In genomic region chr7:99997545-99998137, GRCh38 we compare ENCODE assay signal across 9 cellular contexts. TPM values are rescaled to one million over a fixed set of nuclear protein-coding genes. Genes with fewer than 3 reads are reported as not detected.
DNase-seq lines count a peak whose midpoint lies in the region; ATAC-seq, FAIRE-seq and TF ChIP-seq lines count a peak whose summit lies in the region.
"Had no signal": no experiment of that assay in that cellular context is flagged by ENCODE, and none has a peak within 500 bp of the region (broad histone marks: within the 10 kb centered on the region; RNA-seq: fewer than 3 reads in every experiment).

No MANE protein-coding gene starts in this region.

- H3K36me3 ChIP-seq in IMR-90 (ENCODE audit: control insufficient read depth, insufficient read depth, low read length), result no peaks in the 10 kb centered on the region
- no peaks in the 10 kb centered on the region for H3K36me3 ChIP-seq in H1 (ENCODE audit: control insufficient read depth in 2 of 4, insufficient read depth in 4 of 4, low read length in 3 of 4)
- no peaks in the 10 kb centered on the region for H3K36me3 ChIP-seq in muscle layer of duodenum (ENCODE audit: control insufficient read depth in 1 of 2, insufficient read depth in 2 of 2, low read length in 2 of 2)

- CTCF ChIA-PET in IMR-90 (lab: Yijun Ruan, JAX), result no interaction called here
- CTCF ChIA-PET in H1 (lab: Charles Lee; ENCODE audit: partially characterized antibody), result interaction anchor here (0.7 to 9.3 kb wide), 9 partner anchors 8 to 472 kb away, joined by 3 to 99 read pairs (median 3); partner anchors contain the start of gene ZKSCAN1

- POLR2A ChIA-PET in IMR-90 (lab: Charles Lee; ENCODE audit: unreplicated experiment) (no interaction called here), H1 (lab: Charles Lee; ENCODE audit: partially characterized antibody) (interaction anchor here (0.7 to 3.7 kb wide), 11 partner anchors 17 to 91 kb away, joined by 3 to 47 read pairs (median 3); partner anchors contain the start of genes COPS6 and ZKSCAN1)

- peak overlapping the region; percentile 51 for H4K91ac ChIP-seq in IMR-90 (ENCODE audit: insufficient read depth, low read depth, low read length)
- H4K91ac ChIP-seq in H1 (replicated peaks; ENCODE audit: insufficient read length, low read length), result peak overlapping the region; percentile 60

- no peak overlapping the region for H2BK12ac ChIP-seq in H1 (ENCODE audit: low read depth, low read length)

- H3K14ac ChIP-seq in IMR-90 (replicated peaks; ENCODE audit: low read depth, low read length) (peak overlapping the region; percentile 76; the same call in 1 of the 2 replicates), H1 (ENCODE audit: insufficient read length) (no peak overlapping the region)

- in situ Hi-C loops in IMR-90 (cut with MboI; ENCODE audit: low sequenced_read_pairs) (loop anchor here (25.0 kb wide), 1 partner anchor 1290 kb away; no protein-coding TSS in a partner anchor), ACHN (cut with HindIII; ENCODE audit: low pct_ligation_motif_present, low pct_unique_long_range_greater_than_20kb, low sequenced_read_pairs) (loop anchor here (10.0 kb wide), 1 partner anchor 73 kb away; the partner anchor contains the start of gene GJC3)

- H2AFZ ChIP-seq in IMR-90 (replicated peaks; ENCODE audit: low read length, poor library complexity), result peak overlapping the region; percentile 95
- H2AFZ ChIP-seq in H1 (ENCODE audit: low read length), result peak overlapping the region; percentile 96

- H3K9ac ChIP-seq in IMR-90 (ENCODE audit: low read depth, low read length) (peak overlapping the region; percentile 49; the same call in 1 of the 2 replicates), H1 (replicated peaks in 1 of 4; ENCODE audit: extremely low read depth in 1 of 4, low read depth in 3 of 4, low read length in 3 of 4) (peak overlapping the region; percentile 64 to 80 (median 75))

- H3K4ac ChIP-seq in IMR-90 (ENCODE audit: low read depth, low read length) (peak overlapping the region; percentile 69), H1 (replicated peaks; ENCODE audit: insufficient read length, low read depth, low read length) (no peak overlapping the region)

- FAIRE-seq in H1 (lab: Jason Lieb, UNC), result no peak

- H3K9me1 ChIP-seq in IMR-90 (ENCODE audit: insufficient read depth, low read length), result no peaks in the 10 kb centered on the region

- intact Hi-C loops in IMR-90 (cut with micrococcal nuclease), result no loop called here

- no peak for TF ChIP-seq EP300 in H1 (IDR thresholded peaks at IDR 0.05; ENCODE audit: borderline replicate concordance in 1 of 2, low read depth in 2 of 2, low read length in 2 of 2)

- peaks cover 5% of the 10 kb centered on the region for H3K27me3 ChIP-seq in IMR-90 (ENCODE audit: control insufficient read depth, insufficient read depth, low read length)
- H3K27me3 ChIP-seq in H1 (replicated peaks in 1 of 4; ENCODE audit: control insufficient read depth in 3 of 4, extremely low read depth in 1 of 4, insufficient read depth in 3 of 4, low read length in 3 of 4), result no peaks in the 10 kb centered on the region; a peak in 2 of 7 replicates
- H3K27me3 ChIP-seq in muscle layer of duodenum (ENCODE audit: low read depth, low read length), result no peaks in the 10 kb centered on the region

- H2AK9ac ChIP-seq in IMR-90 (replicated peaks; ENCODE audit: low read depth, low read length, poor library complexity), result peak overlapping the region; percentile 65

- TF ChIP-seq POLR2A in IMR-90 (IDR thresholded peaks at IDR 0.05; ENCODE audit: low read depth, low read length) (no peak), H1 (IDR thresholded peaks at IDR 0.05; ENCODE audit: control extremely low read depth in 1 of 2, low read depth in 2 of 2, low read length in 2 of 2) (peak; percentile 76 to 87)

- H3K56ac ChIP-seq in IMR-90 (ENCODE audit: extremely low read depth, insufficient read depth, low read length), result 0 out of 2 replicates have a peak overlapping the region, but pooled peaks have one; percentile 5
- H3K56ac ChIP-seq in H1 (replicated peaks; ENCODE audit: insufficient read length, low read depth, low read length), result no peak overlapping the region

- DNase-seq in DMS153 treated with DMSO at 0.1 percent for 48 hours (lab: John Stamatoyannopoulos, UW; ENCODE audit: unreplicated experiment) (peak; percentile 27), IMR-90 (no peak), H1 (ENCODE audit: low read depth in 1 of 2, low spot score in 2 of 2) (peak in 1 of 2 experiments; percentile 82), ACHN (no peak)
- DNase-seq in activated CD8-positive, alpha-beta memory T cell treated with anti-CD3 and anti-CD28 coated beads for 4 hours (ENCODE audit: low read depth in 2 of 2), result peak; percentile 32 to 41
- DNase-seq in stimulated activated naive CD4-positive, alpha-beta T cell treated with Interleukin-2 at 50 U/mL for 16 hours (lab: John Stamatoyannopoulos, UW), result peak; percentile 56

- no peaks in the 10 kb centered on the region for H3K79me1 ChIP-seq in IMR-90 (ENCODE audit: low read depth in 1 of 2, low read length in 2 of 2)
- no peaks in the 10 kb centered on the region for H3K79me1 ChIP-seq in H1 (ENCODE audit: low read depth, low read length)

- dilution Hi-C loops in IMR-90 (cut with HindIII; ENCODE audit: low sequenced_read_pairs, unreplicated experiment), result no loop called here

- H3K9me3 ChIP-seq in IMR-90 (ENCODE audit: control insufficient read depth, insufficient read depth, low read length), result no peaks in the 10 kb centered on the region
- H3K9me3 ChIP-seq in H1 (ENCODE audit: insufficient read depth in 2 of 2, low read depth in 1 of 2, low read length in 1 of 2), result no peaks in the 10 kb centered on the region
- H3K9me3 ChIP-seq in muscle layer of duodenum (ENCODE audit: control insufficient read depth in 1 of 2, low read length in 2 of 2), result no peaks in the 10 kb centered on the region

- H3K79me2 ChIP-seq in H1 (ENCODE audit: control insufficient read depth in 1 of 2, insufficient read depth in 2 of 2, low read length in 2 of 2), result no peaks in the 10 kb centered on the region

- H3K4me3 ChIP-seq in IMR-90 (ENCODE audit: insufficient read depth, low read depth, low read length), result peak overlapping the region; percentile 39; the same call in 1 of the 2 replicates
- H3K4me3 ChIP-seq in H1 (ENCODE audit: extremely low read depth in 1 of 4, insufficient read depth in 2 of 4, low read depth in 3 of 4, low read length in 4 of 4), result peak overlapping the region; percentile 52 to 79 (median 60)
- H3K4me3 ChIP-seq in muscle layer of duodenum (ENCODE audit: low read depth in 1 of 2, low read length in 2 of 2), result peak overlapping the region; percentile 58 to 66

- H3K4me2 ChIP-seq in IMR-90 (ENCODE audit: low read depth, low read length), result peak overlapping the region; percentile 68
- H3K4me2 ChIP-seq in H1 (ENCODE audit: insufficient read depth in 1 of 2, low read depth in 2 of 2, low read length in 2 of 2), result peak overlapping the region; percentile 79 to 88

- no peak overlapping the region for H2BK5ac ChIP-seq in IMR-90 (ENCODE audit: low read depth, low read length, poor library complexity, severe bottlenecking)
- peak overlapping the region; percentile 66; the same call in 1 of the 2 replicates for H2BK5ac ChIP-seq in H1 (ENCODE audit: low read depth, low read length)

- no peak overlapping the region for H2AK5ac ChIP-seq in IMR-90 (ENCODE audit: low read depth, low read length)
- H2AK5ac ChIP-seq in H1 (ENCODE audit: low read depth, low read length), result no peak overlapping the region

- H3K18ac ChIP-seq in IMR-90 (ENCODE audit: low read depth, low read length), result no peak overlapping the region; the same call in 1 of the 2 replicates
- peak overlapping the region; percentile 64 for H3K18ac ChIP-seq in H1 (ENCODE audit: extremely low read depth, low read length)

- H4K8ac ChIP-seq in IMR-90 (ENCODE audit: low read depth in 2 of 2, low read length in 2 of 2), result peak overlapping the region; percentile 80 to 96
- H4K8ac ChIP-seq in H1 (ENCODE audit: extremely low read depth, insufficient read depth, low read length), result peak overlapping the region; percentile 91; the same call in 1 of the 2 replicates

- H4K5ac ChIP-seq in IMR-90 (ENCODE audit: low read depth, low read length) (peak overlapping the region; percentile 96), H1 (ENCODE audit: insufficient read length, low read depth, low read length) (peak overlapping the region; percentile 53)

- TF ChIP-seq CTCF in IMR-90 (conservative IDR thresholded peaks at IDR 0.05; ENCODE audit: low read depth, low read length), result no peak
- peak in 2 of 3 experiments; percentile 16 to 24; a peak in 3 of 4 replicates for TF ChIP-seq CTCF in H1 (IDR thresholded peaks at IDR 0.05; ENCODE audit: control extremely low read depth in 1 of 3, insufficient read depth in 1 of 3, low read depth in 1 of 3, low read length in 3 of 3)

- peak; percentile 46 for ATAC-seq in IMR-90 (ENCODE audit: low read depth)
- ATAC-seq in HG03097 (IDR thresholded peaks at IDR 0.05; ENCODE audit: low FRiP score, unreplicated experiment), result no peak

- peaks cover 2% of the 10 kb centered on the region; the same call in 1 of the 2 replicates for H3K23me2 ChIP-seq in H1 (ENCODE audit: low read depth, low read length)

- H2BK20ac ChIP-seq in IMR-90 (ENCODE audit: low read depth, low read length), result no peak overlapping the region
- no peak overlapping the region for H2BK20ac ChIP-seq in H1 (ENCODE audit: low read length)

- H4K20me1 ChIP-seq in IMR-90 (ENCODE audit: insufficient read depth, low read length) (no peaks in the 10 kb centered on the region), H1 (replicated peaks in 1 of 2; ENCODE audit: control insufficient read depth in 1 of 2, insufficient read depth in 2 of 2, low read length in 2 of 2) (no peaks in the 10 kb centered on the region)

- peak overlapping the region; percentile 49 for H2BK120ac ChIP-seq in IMR-90 (ENCODE audit: low read depth, low read length)
- no peak overlapping the region for H2BK120ac ChIP-seq in H1 (replicated peaks; ENCODE audit: low read depth, low read length)

- no peak overlapping the region for H3K27ac ChIP-seq in IMR-90 (ENCODE audit: insufficient read depth, low read length)
- peak overlapping the region; percentile 61 for H3K27ac ChIP-seq in H1 (ENCODE audit: low read depth, low read length)
- H3K27ac ChIP-seq in muscle layer of duodenum (ENCODE audit: low read length), result peak overlapping the region; percentile 51

- TF ChIP-seq RAD21 in IMR-90 (IDR thresholded peaks at IDR 0.05; ENCODE audit: low read length), result no peak
- TF ChIP-seq RAD21 in H1 (IDR thresholded peaks at IDR 0.05 in 1 of 2, conservative IDR thresholded peaks at IDR 0.05 in 1 of 2; ENCODE audit: low read depth in 2 of 2, low read length in 2 of 2), result no peak

- BruUV-seq in IMR-90 (replicated peaks; lab: Mats Ljungman, UMichigan), result no TSS peak

- H3K23ac ChIP-seq in IMR-90 (ENCODE audit: low read depth, low read length) (0 out of 2 replicates have a peak overlapping the region, but pooled peaks have one; percentile 33), H1 (ENCODE audit: insufficient read length) (no peak overlapping the region)

- peaks cover 1% of the 10 kb centered on the region; the same call in 1 of the 2 replicates for H3K4me1 ChIP-seq in IMR-90 (ENCODE audit: control insufficient read depth, insufficient read depth, low read length)
- H3K4me1 ChIP-seq in H1 (replicated peaks in 1 of 4; ENCODE audit: control insufficient read depth in 3 of 4, insufficient read depth in 4 of 4, low read length in 3 of 4), result peaks cover 0 to 4% (median 1%) of the 10 kb centered on the region in 4 experiments; a peak in 2 of 7 replicates
- peaks cover 3 to 7% of the 10 kb centered on the region in 2 donors for H3K4me1 ChIP-seq in muscle layer of duodenum (ENCODE audit: control insufficient read depth in 1 of 2, insufficient read depth in 2 of 2, low read length in 2 of 2)

- no peak overlapping the region; the same call in 2 of the 3 replicates for H2BK15ac ChIP-seq in IMR-90 (ENCODE audit: low read depth, low read length)
- H2BK15ac ChIP-seq in H1 (ENCODE audit: low read length), result 0 out of 2 replicates have a peak overlapping the region, but pooled peaks have one; percentile 5

- WGBS in IMR-90 (ENCODE audit: extremely low coverage in 2 of 2, insufficient read length in 1 of 2), 2 experiments, result 5% methylated on average over 16 of the region's 35 CpGs; no CpG with 5 or more reads in 1 of the 2 experiments
- WGBS in H1 (ENCODE audit: extremely low coverage in 1 of 2, insufficient coverage in 1 of 2, insufficient read length in 1 of 2, insufficient replicate concordance in 2 of 2, low coverage in 1 of 2, low lambda C conversion rate in 2 of 2, missing lambda C conversion rate in 1 of 2), 2 experiments, result 15% methylated on average over 35 of the region's 35 CpGs; no CpG with 5 or more reads in 1 of the 2 experiments

RNA-seq across cellular contexts. Expression of gene ZKSCAN1, which starts 17.8 kb away (rescaled TPM):
- total RNA-seq in IMR-90 (2012; rRNA removed), result 30.3 and 40.7 TPM in 2 replicates
- polyA plus RNA-seq in IMR-90 (2012; rRNA removed) (10.8 and 13.7 TPM in 2 replicates), H1 (2011; rRNA removed) (8.2 and 9.3 TPM in 2 replicates)
- 5.6 and 5.9 TPM in 2 replicates for polyA plus RNA-seq in IMR-90 (2012; cell fraction: cytosol; rRNA removed)
- polyA plus RNA-seq in IMR-90 (2012; cell fraction: nucleus; rRNA removed; ENCODE audit: low replicate concordance), result 8.8 and 23.6 TPM in 2 replicates
- total RNA-seq in H1 (2021; fragmentation: NEBNext Ultra II Directional; extraction: Animal tissue kit (Norgen Biotek cat#: 25700)), result 37.7 and 40.6 TPM in 2 replicates
- 16.9 TPM for polyA plus RNA-seq in H1 (2011; cell fraction: cytosol; rRNA removed)
- 31.1 TPM for polyA plus RNA-seq in H1 (2011; cell fraction: nucleus; rRNA removed)
- polyA plus RNA-seq in H1 (2012, experiment 1 of 2), result 12.1 to 18.6 TPM (median 14.9 TPM) in 4 replicates
- 1.7 TPM for polyA plus RNA-seq in H1 (2012, experiment 2 of 2)
- polyA plus RNA-seq in H1 (2013, experiment 1 of 2), result 11.8 TPM
- 10.7 TPM for polyA plus RNA-seq in H1 (2013, experiment 2 of 2)
- 60.6 and 68.2 TPM in 2 replicates for polyA minus RNA-seq in H1 (2011; rRNA and poly(A)+ RNA removed)
- polyA minus RNA-seq in H1 (2011; cell fraction: cytosol; rRNA and poly(A)+ RNA removed), result 28.3 TPM
- polyA minus RNA-seq in H1 (2011; cell fraction: nucleus; rRNA and poly(A)+ RNA removed), result 22.6 TPM

RNA-seq across cellular contexts. Expression of gene AZGP1, which starts 21.8 kb away (rescaled TPM):
- not detected in 2 replicates for total RNA-seq in IMR-90 (2012; rRNA removed)
- polyA plus RNA-seq in IMR-90 (2012; rRNA removed) (not detected in 2 replicates), H1 (2011; rRNA removed) (0.57 and 0.68 TPM in 2 replicates)
- 0.03 TPM in 1 of 2 replicates, not detected in the other for polyA plus RNA-seq in IMR-90 (2012; cell fraction: cytosol; rRNA removed)
- not detected in 2 replicates for polyA plus RNA-seq in IMR-90 (2012; cell fraction: nucleus; rRNA removed; ENCODE audit: low replicate concordance)
- 0.29 and 0.52 TPM in 2 replicates for total RNA-seq in H1 (2021; fragmentation: NEBNext Ultra II Directional; extraction: Animal tissue kit (Norgen Biotek cat#: 25700))
- polyA plus RNA-seq in H1 (2011; cell fraction: cytosol; rRNA removed), result 0.92 TPM
- polyA plus RNA-seq in H1 (2011; cell fraction: nucleus; rRNA removed), result 1.1 TPM
- 0.38 to 1.3 TPM (median 1.0 TPM) in 4 replicates for polyA plus RNA-seq in H1 (2012, experiment 1 of 2)
- polyA plus RNA-seq in H1 (2012, experiment 2 of 2), result 0.22 TPM
- 0.65 TPM for polyA plus RNA-seq in H1 (2013, experiment 1 of 2)
- polyA plus RNA-seq in H1 (2013, experiment 2 of 2), result 0.61 TPM
- polyA minus RNA-seq in H1 (2011; rRNA and poly(A)+ RNA removed), result 1.7 TPM in 1 of 2 replicates, not detected in the other
- polyA minus RNA-seq in H1 (2011; cell fraction: cytosol; rRNA and poly(A)+ RNA removed), result not detected
- not detected for polyA minus RNA-seq in H1 (2011; cell fraction: nucleus; rRNA and poly(A)+ RNA removed)
- total RNA-seq: NCI-H460 had no signal

RNA-seq across cellular contexts. Expression of gene ZSCAN21, which starts 51.9 kb away (rescaled TPM):
- total RNA-seq in IMR-90 (2012; rRNA removed), result 13.1 and 13.3 TPM in 2 replicates
- polyA plus RNA-seq in IMR-90 (2012; rRNA removed) (10.8 and 11.5 TPM in 2 replicates), H1 (2011; rRNA removed) (12.7 and 15.4 TPM in 2 replicates)
- 4.9 and 6.1 TPM in 2 replicates for polyA plus RNA-seq in IMR-90 (2012; cell fraction: cytosol; rRNA removed)
- 5.6 and 14.0 TPM in 2 replicates for polyA plus RNA-seq in IMR-90 (2012; cell fraction: nucleus; rRNA removed; ENCODE audit: low replicate concordance)
- total RNA-seq in H1 (2021; fragmentation: NEBNext Ultra II Directional; extraction: Animal tissue kit (Norgen Biotek cat#: 25700)), result 25.4 and 26.1 TPM in 2 replicates
- polyA plus RNA-seq in H1 (2011; cell fraction: cytosol; rRNA removed), result 21.4 TPM
- 14.6 TPM for polyA plus RNA-seq in H1 (2011; cell fraction: nucleus; rRNA removed)
- polyA plus RNA-seq in H1 (2012, experiment 1 of 2), result 16.0 to 21.1 TPM (median 18.6 TPM) in 4 replicates
- polyA plus RNA-seq in H1 (2012, experiment 2 of 2), result 7.2 TPM
- 15.8 TPM for polyA plus RNA-seq in H1 (2013, experiment 1 of 2)
- polyA plus RNA-seq in H1 (2013, experiment 2 of 2), result 14.5 TPM
- polyA minus RNA-seq in H1 (2011; rRNA and poly(A)+ RNA removed), result 20.6 and 21.4 TPM in 2 replicates
- polyA minus RNA-seq in H1 (2011; cell fraction: cytosol; rRNA and poly(A)+ RNA removed), result 8.1 TPM
- polyA minus RNA-seq in H1 (2011; cell fraction: nucleus; rRNA and poly(A)+ RNA removed), result 11.5 TPM

Comparison
In these comparisons a context has a peak if more than half of its experiments do, and no peak if none do; other contexts are left out.
1. DNase-seq: peak in DMS153 treated with DMSO at 0.1 percent for 48 hours (single experiment), activated CD8-positive, alpha-beta memory T cell treated with anti-CD3 and anti-CD28 coated beads for 4 hours (2 of 2) and stimulated activated naive CD4-positive, alpha-beta T cell treated with Interleukin-2 at 50 U/mL for 16 hours (single experiment); none in IMR-90 (single experiment) and ACHN (single experiment).
2. Peak in every context shown above with its lines, with median percentiles within 50 percentile points of each other: H3K4me3 ChIP-seq.